In the genomic region with DNA sequence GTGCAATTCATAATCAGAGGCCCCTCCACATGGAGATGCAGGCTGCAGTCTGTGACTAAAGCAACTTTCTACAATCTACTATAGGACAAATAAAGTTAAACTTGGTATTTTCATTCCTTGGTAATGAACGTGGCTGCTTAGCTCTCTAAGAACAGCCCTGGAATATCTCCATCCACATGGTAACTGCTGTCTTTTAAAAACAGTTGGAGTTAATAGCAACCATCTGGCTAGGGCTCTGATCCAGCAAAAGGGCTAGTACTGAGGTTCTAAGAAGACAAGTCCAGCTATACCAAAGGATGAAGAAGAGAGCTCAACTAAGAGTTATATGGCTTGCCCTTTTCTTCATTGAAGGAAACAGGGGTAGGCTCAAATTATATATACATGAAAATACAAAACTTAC, we compare ENCODE assay signal across 15 cellular contexts.
"Had no signal": no experiment of that assay in that cellular context is flagged by ENCODE, and none has a peak within 500 bp of the region (broad histone marks: within the 10 kb centered on the region; RNA-seq: fewer than 3 reads in every experiment).

No MANE protein-coding gene starts in this region.

- H2AFZ ChIP-seq: parathyroid adenoma had no signal

- H3K27ac ChIP-seq: cardiac muscle cell, esophagus muscularis mucosa, lower lobe of right lung, parathyroid adenoma, right lobe of liver, upper lobe of right lung had no signal

- DNase-seq: activated CD4-positive, alpha-beta T cell treated with anti-CD3 and anti-CD28 coated beads, Interleukin-2, amount 50 U/mL, for 4 hours; activated gamma-delta T cell; activated T-cell treated with anti-CD3 and anti-CD28 coated beads, Interleukin-2, amount 50 U/mL, for 72 hours; effector CD8-positive, alpha-beta T cell; lower lobe of right lung; right lobe of liver; stimulated activated CD4-positive, alpha-beta T cell treated with anti-CD3 and anti-CD28 coated beads, Interleukin-4, amount 100 ng/mL, for 24 hours; upper lobe of right lung had no signal

- H3K4me2 ChIP-seq: smooth muscle cell had no signal

- H3K27me3 ChIP-seq: cardiac muscle cell, esophagus muscularis mucosa, right lobe of liver, upper lobe of right lung had no signal

- H3K9ac ChIP-seq: parathyroid adenoma had no signal

- H3K9me3 ChIP-seq: esophagus muscularis mucosa, lower lobe of right lung, right lobe of liver, upper lobe of right lung had no signal

- ATAC-seq: activated naive CD4-positive, alpha-beta T cell treated with anti-CD3 and anti-CD28 coated beads, Interleukin-2, amount 50 U/mL, for 72 hours; activated T-cell treated with anti-CD3 and anti-CD28 coated beads, Interleukin-2, amount 50 U/mL, for 72 hours; lower lobe of right lung; natural killer cell treated with Interleukin-12 subunit alpha and Interleukin-12 subunit beta and Interleukin-15 and Interleukin-18, amount 100 ng/mL, for 72 hours; right lobe of liver; stimulated activated effector memory CD8-positive, alpha-beta T cell treated with anti-CD3 and anti-CD28 coated beads, Interleukin-12 subunit alpha, Interleukin-12 subunit beta, amount 100 ng/mL, for 72 hours; upper lobe of right lung had no signal

- H3K4me1 ChIP-seq: esophagus muscularis mucosa, lower lobe of right lung, parathyroid adenoma, right lobe of liver, upper lobe of right lung had no signal

- H3K36me3 ChIP-seq: cardiac muscle cell, esophagus muscularis mucosa, lower lobe of right lung, right lobe of liver, upper lobe of right lung had no signal

- H3K4me3 ChIP-seq: cardiac muscle cell, esophagus muscularis mucosa, lower lobe of right lung, right lobe of liver, smooth muscle cell, upper lobe of right lung had no signal
